ENCODE assay signal across 15 cellular contexts in genomic region chr6:143514996-143515760, GRCh38. TPM values are rescaled to one million over a fixed set of nuclear protein-coding genes. Genes with fewer than 3 reads are reported as not detected.
DNase-seq lines count a peak whose midpoint lies in the region; ATAC-seq lines count a peak whose summit lies in the region.
"Had no signal": no experiment of that assay in that cellular context is flagged by ENCODE, and none has a peak within 500 bp of the region (broad histone marks: within the 10 kb centered on the region; RNA-seq: fewer than 3 reads in every experiment).

No MANE protein-coding gene starts in this region.

- no peaks in the 10 kb centered on the region for H3K27me3 ChIP-seq in MG63

- H3K4me3 ChIP-seq in MG63: no peak overlapping the region

- intact Hi-C loops in left cardiac atrium (cut with DNase I): no loop called here

- peaks cover 2% of the 10 kb centered on the region for H3K36me3 ChIP-seq in MG63

- peak; percentile 62 to 69 for ATAC-seq in left cardiac atrium
- no peak for ATAC-seq in GM21381 (IDR thresholded peaks at IDR 0.05; ENCODE audit: unreplicated experiment)
- no peak for ATAC-seq in activated CD4-positive, CD25-positive, alpha-beta regulatory T cell treated with anti-CD3 and anti-CD28 coated beads, Interleukin-2, amount 50 U/mL, for 24 hours
- ATAC-seq: stimulated activated naive CD8-positive, alpha-beta T cell treated with anti-CD3 and anti-CD28 coated beads, Interleukin-15, Interleukin-2, amounts not matched to agents 100 U/mL and 50 U/mL, for 24 hours had no signal

- no peaks in the 10 kb centered on the region for H3K9me3 ChIP-seq in MG63

- peak; percentile 72 for DNase-seq in MG63
- DNase-seq in cerebellar nuclear complex (lab: John Stamatoyannopoulos, UW): peak; percentile 19 to 32
- DNase-seq in left cardiac atrium: peak; percentile 83
- peak; percentile 21 for DNase-seq in stromal cell of bone marrow (ENCODE audit: low read depth)
- DNase-seq in central memory CD4-positive, alpha-beta T cell: no peak
- no peak for DNase-seq in effector CD4-positive, alpha-beta T cell
- DNase-seq: activated naive CD8-positive, alpha-beta T cell treated with anti-CD3 and anti-CD28 coated beads for 36 hours; NCI-H1436 treated with DMSO at 0.1 percent for 48 hours; NCI-H774; retina; SHP77; stimulated activated CD4-positive, alpha-beta T cell treated with anti-CD3 and anti-CD28 coated beads, Interleukin-4, amount 100 ng/mL, for 4 hours; stimulated activated naive CD8-positive, alpha-beta T cell treated with anti-CD3 and anti-CD28 coated beads, Interleukin-15, Interleukin-2, amounts not matched to agents 100 U/mL and 50 U/mL, for 24 hours had no signal

RNA-seq across cellular contexts. Expression of gene FUCA2, which starts 3.7 kb away (rescaled TPM):
- 45.9 and 69.0 TPM in 2 replicates for total RNA-seq in MG63 (2014; rRNA removed; shearing (Covaris generic); ENCODE audit: low replicate concordance)
- 10 to 100 TPM; 42.1 to 47.9 TPM for total RNA-seq in left cardiac atrium

Comparison
In these comparisons a context has a peak if more than half of its experiments do, and no peak if none do; other contexts are left out.
1. DNase-seq: peak in MG63 (single experiment), cerebellar nuclear complex (2 of 2), left cardiac atrium (single experiment) and stromal cell of bone marrow (single experiment); none in central memory CD4-positive, alpha-beta T cell (single experiment) and effector CD4-positive, alpha-beta T cell (single experiment).
2. ATAC-seq: peak in left cardiac atrium (2 of 2); none in GM21381 (single experiment) and activated CD4-positive, CD25-positive, alpha-beta regulatory T cell treated with anti-CD3 and anti-CD28 coated beads, Interleukin-2, amount 50 U/mL, for 24 hours (0 of 2).